ENCODE assay signal across 20 cellular contexts in the genomic region with DNA sequence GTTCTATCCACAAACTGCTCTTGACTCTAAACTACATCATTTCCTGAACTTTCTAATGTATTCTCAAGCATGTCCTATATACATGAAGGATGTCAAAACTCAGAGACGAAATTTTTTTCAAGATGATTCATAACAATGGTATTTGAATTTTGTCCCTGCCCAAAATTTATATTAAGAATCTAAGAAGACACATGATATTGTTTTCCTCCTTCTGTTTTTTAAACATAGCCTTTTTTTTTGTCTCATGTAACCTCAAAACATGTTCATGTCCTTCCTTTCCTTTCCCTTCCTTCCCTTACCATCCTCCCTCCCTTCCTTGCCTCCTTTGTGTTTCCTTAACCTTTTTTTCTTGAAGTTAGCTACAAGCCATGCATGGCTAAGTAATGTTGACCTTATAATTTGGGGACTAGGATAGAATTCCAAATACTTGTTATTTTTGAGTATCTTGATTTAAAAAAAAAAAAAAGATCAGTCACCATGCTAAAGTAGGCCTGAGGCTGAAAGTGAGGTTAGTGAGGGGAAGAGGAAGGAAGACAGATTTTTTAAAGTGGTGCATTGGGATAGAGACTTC.
DNase-seq lines count a peak whose midpoint lies in the region; ATAC-seq, FAIRE-seq and TF ChIP-seq lines count a peak whose summit lies in the region.
"Had no signal": no experiment of that assay in that cellular context is flagged by ENCODE, and none has a peak within 500 bp of the region (broad histone marks: within the 10 kb centered on the region; RNA-seq: fewer than 3 reads in every experiment).

No MANE protein-coding gene starts in this region.

- no peak for FAIRE-seq in astrocyte (lab: Jason Lieb, UNC)
- FAIRE-seq: G401.6, islet of Langerhans had no signal

- H3K27ac Mint-ChIP-seq in activated T-cell treated with anti-CD3 and anti-CD28 coated beads, Interleukin-2, amount 50 U/mL, for 72 hours, result peak overlapping the region; percentile 26
- peak overlapping the region; percentile 98 for H3K27ac Mint-ChIP-seq in astrocyte (ENCODE audit: unreplicated experiment)
- H3K27ac Mint-ChIP-seq: CD4-positive, alpha-beta T cell had no signal

- no peak for TF ChIP-seq CTCF in astrocyte (IDR thresholded peaks at IDR 0.05; ENCODE audit: insufficient read depth, low read depth, low read length)
- TF ChIP-seq CTCF in foreskin keratinocyte (conservative IDR thresholded peaks at IDR 0.05), result no peak
- no peak for TF ChIP-seq CTCF in smooth muscle cell (IDR thresholded peaks at IDR 0.05; ENCODE audit: borderline replicate concordance, insufficient read depth, poor library complexity, severe bottlenecking)

- no peak for ATAC-seq in activated T-cell treated with anti-CD3 and anti-CD28 coated beads, Interleukin-2, amount 50 U/mL, for 72 hours (replicated peaks in 1 of 2)
- ATAC-seq in foreskin keratinocyte, result no peak

- peak overlapping the region; percentile 98 for H3K27ac ChIP-seq in astrocyte (ENCODE audit: low read depth, low read length)
- peak overlapping the region; percentile 18 for H3K27ac ChIP-seq in foreskin keratinocyte
- peak overlapping the region; percentile 100 for H3K27ac ChIP-seq in smooth muscle cell (ENCODE audit: low read depth)
- H3K27ac ChIP-seq: 22Rv1, ovary, WERI-Rb-1 had no signal

- H3F3A ChIP-seq in smooth muscle cell (ENCODE audit: low read depth), result peaks cover 30% of the 10 kb centered on the region

- no peaks in the 10 kb centered on the region for H3K36me3 Mint-ChIP-seq in activated T-cell treated with anti-CD3 and anti-CD28 coated beads, Interleukin-2, amount 50 U/mL, for 72 hours (ENCODE audit: insufficient read depth in 2 of 2)
- H3K36me3 Mint-ChIP-seq in astrocyte (ENCODE audit: low read depth, unreplicated experiment), result no peaks in the 10 kb centered on the region

- no peaks in the 10 kb centered on the region for H3K27me3 ChIP-seq in astrocyte (ENCODE audit: insufficient read depth, low read length)
- H3K27me3 ChIP-seq in foreskin keratinocyte, result no peaks in the 10 kb centered on the region
- H3K27me3 ChIP-seq in smooth muscle cell (ENCODE audit: low read depth), result no peaks in the 10 kb centered on the region
- H3K27me3 ChIP-seq: ovary had no signal

- no peaks in the 10 kb centered on the region for H3K36me3 ChIP-seq in astrocyte (ENCODE audit: insufficient read depth, low read length)
- no peaks in the 10 kb centered on the region for H3K36me3 ChIP-seq in smooth muscle cell (ENCODE audit: low read depth)
- H3K36me3 ChIP-seq: ovary, WERI-Rb-1 had no signal

- H3K4me2 ChIP-seq in astrocyte (ENCODE audit: low read length) (peak overlapping the region; percentile 67), smooth muscle cell (peak overlapping the region; percentile 76)

- no peaks in the 10 kb centered on the region for H3K79me2 ChIP-seq in astrocyte (ENCODE audit: insufficient read depth, low read length)
- no peaks in the 10 kb centered on the region for H3K79me2 ChIP-seq in smooth muscle cell (ENCODE audit: low read depth)

- no peaks in the 10 kb centered on the region for H3K9me3 Mint-ChIP-seq in activated T-cell treated with anti-CD3 and anti-CD28 coated beads, Interleukin-2, amount 50 U/mL, for 72 hours
- peaks cover 2% of the 10 kb centered on the region for H3K9me3 Mint-ChIP-seq in astrocyte (ENCODE audit: unreplicated experiment)
- H3K9me3 Mint-ChIP-seq: CD4-positive, alpha-beta T cell had no signal

- H3K4me3 Mint-ChIP-seq in activated T-cell treated with anti-CD3 and anti-CD28 coated beads, Interleukin-2, amount 50 U/mL, for 72 hours, result no peak overlapping the region
- peak overlapping the region; percentile 58 for H3K4me3 Mint-ChIP-seq in astrocyte (ENCODE audit: unreplicated experiment)
- H3K4me3 Mint-ChIP-seq: CD4-positive, alpha-beta T cell had no signal

- H4K20me1 ChIP-seq in astrocyte (ENCODE audit: insufficient read depth, low read length) (no peaks in the 10 kb centered on the region), smooth muscle cell (ENCODE audit: low read depth) (no peaks in the 10 kb centered on the region)

- peaks cover 39% of the 10 kb centered on the region for H3K4me1 ChIP-seq in astrocyte (ENCODE audit: insufficient read depth, low read length)
- peaks cover 31% of the 10 kb centered on the region for H3K4me1 ChIP-seq in foreskin keratinocyte
- peaks cover 10% of the 10 kb centered on the region for H3K4me1 ChIP-seq in smooth muscle cell (ENCODE audit: low read depth)

- H3K9ac ChIP-seq in astrocyte (ENCODE audit: low read length), result peak overlapping the region; percentile 76
- peak overlapping the region; percentile 93 for H3K9ac ChIP-seq in smooth muscle cell (ENCODE audit: low read depth)

- H3K9me3 ChIP-seq in astrocyte (ENCODE audit: insufficient read depth, low read depth, low read length) (no peaks in the 10 kb centered on the region), smooth muscle cell (replicated peaks; ENCODE audit: low read depth) (no peaks in the 10 kb centered on the region)
- H3K9me3 ChIP-seq: ovary had no signal

- H3K4me1 Mint-ChIP-seq in activated T-cell treated with anti-CD3 and anti-CD28 coated beads, Interleukin-2, amount 50 U/mL, for 72 hours (ENCODE audit: low read depth), result no peaks in the 10 kb centered on the region
- peaks cover 58% of the 10 kb centered on the region for H3K4me1 Mint-ChIP-seq in astrocyte (ENCODE audit: low read depth, unreplicated experiment)

- WGBS in smooth muscle cell (ENCODE audit: low lambda C conversion rate), result 31% methylated on average over 1 of the region's 1 CpG

- no peaks in the 10 kb centered on the region for H3K27me3 Mint-ChIP-seq in activated T-cell treated with anti-CD3 and anti-CD28 coated beads, Interleukin-2, amount 50 U/mL, for 72 hours (ENCODE audit: low read depth)
- no peaks in the 10 kb centered on the region for H3K27me3 Mint-ChIP-seq in astrocyte (ENCODE audit: low read depth, unreplicated experiment)

- no peak for DNase-seq in activated T-cell treated with anti-CD3 and anti-CD28 coated beads, Interleukin-2, amount 50 U/mL, for 72 hours
- no peak for DNase-seq in activated T-cell treated with anti-CD3 and anti-CD28 coated beads, Interleukin-2, amount 50 U/mL, for 48 hours
- DNase-seq in astrocyte (ENCODE audit: low read depth) (peak; percentile 55), foreskin keratinocyte (peak; percentile 39 to 64), smooth muscle cell (lab: John Stamatoyannopoulos, UW; ENCODE audit: unreplicated experiment) (no peak), DMS53 (lab: John Stamatoyannopoulos, UW) (no peak), hepatic stellate cell (ENCODE audit: low spot score) (no peak)
- DNase-seq in NK-92 treated with Interleukin-12 subunit alpha and Interleukin-12 subunit beta, amount 100 ng/mL, for 24 hours (lab: John Stamatoyannopoulos, UW), result no peak
- DNase-seq: activated CD8-positive, alpha-beta memory T cell treated with anti-CD3 and anti-CD28 coated beads for 24 hours; activated effector memory CD4-positive, alpha-beta T cell treated with anti-CD3 and anti-CD28 coated beads, Interleukin-2, amount 50 U/mL, for 16 hours; CD4-positive, alpha-beta T cell; NCI-H2029 treated with DMSO at 0.1 percent for 48 hours; NCI-H524 treated with DMSO at 0.1 percent for 48 hours; OCI-M1; ovary; SW 1271; WERI-Rb-1 had no signal

- H3K4me3 ChIP-seq in astrocyte (ENCODE audit: insufficient read depth, low read depth, low read length) (no peak overlapping the region), smooth muscle cell (no peak overlapping the region)
- H3K4me3 ChIP-seq: ovary had no signal

- no peak overlapping the region for H2AFZ ChIP-seq in astrocyte (ENCODE audit: low read depth, low read length)
- no peak overlapping the region for H2AFZ ChIP-seq in smooth muscle cell (ENCODE audit: low read depth)

Comparison
In these comparisons a context has a peak if more than half of its experiments do, and no peak if none do; other contexts are left out.
1. DNase-seq: peak in astrocyte (single experiment) and foreskin keratinocyte (2 of 2); none in activated T-cell treated with anti-CD3 and anti-CD28 coated beads, Interleukin-2, amount 50 U/mL, for 72 hours (0 of 2), activated T-cell treated with anti-CD3 and anti-CD28 coated beads, Interleukin-2, amount 50 U/mL, for 48 hours (0 of 2), smooth muscle cell (single experiment), DMS53 (single experiment), hepatic stellate cell (single experiment) and NK-92 treated with Interleukin-12 subunit alpha and Interleukin-12 subunit beta, amount 100 ng/mL, for 24 hours (single experiment).
2. H3K27ac ChIP-seq: peak in every context shown above with its lines; median percentile 100 in smooth muscle cell; 98 in astrocyte; 18 in foreskin keratinocyte.